In genomic region chr9:69600314-69601047, GRCh38 we compare ENCODE assay signal across 31 cellular contexts.
"Had no signal": no experiment of that assay in that cellular context is flagged by ENCODE, and none has a peak within 500 bp of the region (broad histone marks: within the 10 kb centered on the region; RNA-seq: fewer than 3 reads in every experiment).

No MANE protein-coding gene starts in this region.

- H3K4me3 ChIP-seq: neural progenitor cell, ovary, psoas muscle, smooth muscle cell, spleen, suprapubic skin, testis, tibial artery, transverse colon, upper lobe of right lung, uterus had no signal

- H3K36me3 ChIP-seq: neural progenitor cell, ovary, spleen, suprapubic skin, tibial artery, transverse colon, upper lobe of right lung, uterus had no signal

- H3K9ac ChIP-seq: neural progenitor cell, parathyroid adenoma had no signal

- H3K27me3 Mint-ChIP-seq: progenitor cell of endocrine pancreas; stimulated activated naive CD8-positive, alpha-beta T cell treated with anti-CD3 and anti-CD28 coated beads, Interleukin-15, amount 100 ng/mL, for 72 hours; type B pancreatic cell had no signal

- DNase-seq: naive thymus-derived CD4-positive, alpha-beta T cell; natural killer cell; occipital lobe; ovary; posterior cingulate gyrus; psoas muscle; right cardiac atrium; spleen; stimulated activated CD4-positive, alpha-beta T cell treated with anti-CD3 and anti-CD28 coated beads, Interleukin-12 subunit alpha, Interleukin-12 subunit beta, amount 100 ng/mL, for 4 hours; stimulated activated CD4-positive, alpha-beta T cell treated with anti-CD3 and anti-CD28 coated beads, Interleukin-1b, Interleukin-23, amount 100 ng/mL, for 48 hours; stimulated activated CD4-positive, alpha-beta T cell treated with anti-CD3 and anti-CD28 coated beads, Interleukin-4, amount 100 ng/mL, for 1 hour; stimulated activated CD4-positive, alpha-beta T cell treated with anti-CD3 and anti-CD28 coated beads, Interleukin-4, amount 100 ng/mL, for 4 hours; stimulated activated CD8-positive, alpha-beta memory T cell treated with anti-CD3 and anti-CD28 coated beads, Interleukin-4, amount 100 ng/mL, for 48 hours; stimulated activated naive CD4-positive, alpha-beta T cell; stimulated activated naive CD8-positive, alpha-beta T cell treated with anti-CD3 and anti-CD28 coated beads, Interleukin-15, amount 100 ng/mL, for 72 hours; stimulated activated naive CD8-positive, alpha-beta T cell treated with anti-CD3 and anti-CD28 coated beads, Interleukin-15, Interleukin-2, amounts not matched to agents 100 U/mL and 50 U/mL, for 24 hours; substantia nigra; testis; tibial artery; transverse colon; upper lobe of right lung; uterus had no signal

- H3K4me1 ChIP-seq: neural progenitor cell, parathyroid adenoma, spleen, suprapubic skin, testis, transverse colon, upper lobe of right lung, uterus had no signal

- H3K4me3 Mint-ChIP-seq: naive thymus-derived CD4-positive, alpha-beta T cell; natural killer cell; nephron; neural progenitor cell; stimulated activated memory B cell treated with anti-CD40 and anti-IgM and Interleukin-4, amounts not matched to agents 10 μg/mL and 1 μg/mL and 100 μg/mL, for 72 hours; stimulated activated naive CD8-positive, alpha-beta T cell treated with anti-CD3 and anti-CD28 coated beads, Interleukin-15, amount 100 ng/mL, for 72 hours; type B pancreatic cell had no signal

- H3K9me3 ChIP-seq: ovary, psoas muscle, spleen, suprapubic skin, testis, tibial artery, transverse colon, upper lobe of right lung, uterus had no signal

- H3K9me3 Mint-ChIP-seq: neural progenitor cell, type B pancreatic cell had no signal

- H3K4me2 ChIP-seq: neural progenitor cell, smooth muscle cell had no signal

- H3K27ac ChIP-seq: neural progenitor cell, ovary, parathyroid adenoma, psoas muscle, spleen, suprapubic skin, testis, tibial artery, transverse colon, upper lobe of right lung, uterus had no signal

- H3K36me3 Mint-ChIP-seq: natural killer cell; neural progenitor cell; stimulated activated memory B cell treated with anti-CD40 and anti-IgM and Interleukin-4, amounts not matched to agents 10 μg/mL and 1 μg/mL and 100 μg/mL, for 72 hours; type B pancreatic cell had no signal

- H3K27ac Mint-ChIP-seq: naive thymus-derived CD4-positive, alpha-beta T cell; natural killer cell; neural progenitor cell; progenitor cell of endocrine pancreas; stimulated activated memory B cell treated with anti-CD40 and anti-IgM and Interleukin-4, amounts not matched to agents 10 μg/mL and 1 μg/mL and 100 μg/mL, for 72 hours; stimulated activated naive CD8-positive, alpha-beta T cell treated with anti-CD3 and anti-CD28 coated beads, Interleukin-15, amount 100 ng/mL, for 72 hours; type B pancreatic cell had no signal

- H2AFZ ChIP-seq: neural progenitor cell, parathyroid adenoma had no signal

- H3K79me2 ChIP-seq: parathyroid adenoma had no signal

- H3K27me3 ChIP-seq: neural progenitor cell, ovary, spleen, suprapubic skin, testis, tibial artery, transverse colon, upper lobe of right lung, uterus had no signal

- H3K4me1 Mint-ChIP-seq: natural killer cell; neural progenitor cell; stimulated activated memory B cell treated with anti-CD40 and anti-IgM and Interleukin-4, amounts not matched to agents 10 μg/mL and 1 μg/mL and 100 μg/mL, for 72 hours; stimulated activated naive CD8-positive, alpha-beta T cell treated with anti-CD3 and anti-CD28 coated beads, Interleukin-15, amount 100 ng/mL, for 72 hours had no signal

- ATAC-seq: naive thymus-derived CD4-positive, alpha-beta T cell; natural killer cell; psoas muscle; sciatic nerve; stimulated activated memory B cell treated with anti-CD40 and anti-IgM and Interleukin-4, amounts not matched to agents 10 μg/mL and 1 μg/mL and 100 μg/mL, for 72 hours; stimulated activated naive CD8-positive, alpha-beta T cell treated with anti-CD3 and anti-CD28 coated beads, Interleukin-15, amount 100 ng/mL, for 72 hours; stimulated activated naive CD8-positive, alpha-beta T cell treated with anti-CD3 and anti-CD28 coated beads, Interleukin-15, Interleukin-2, amounts not matched to agents 100 U/mL and 50 U/mL, for 24 hours had no signal
